ENCODE assay signal across 33 cellular contexts in genomic region chr11:105793092-105793491, GRCh38.
DNase-seq lines count a peak whose midpoint lies in the region; ATAC-seq and TF ChIP-seq lines count a peak whose summit lies in the region.
"Had no signal": no experiment of that assay in that cellular context is flagged by ENCODE, and none has a peak within 500 bp of the region (broad histone marks: within the 10 kb centered on the region; RNA-seq: fewer than 3 reads in every experiment).

No MANE protein-coding gene starts in this region.

- H3K27me3 ChIP-seq in SK-N-SH (ENCODE audit: insufficient read depth) (no peaks in the 10 kb centered on the region), HCT116 (ENCODE audit: insufficient read depth, low read length) (no peaks in the 10 kb centered on the region)
- H3K27me3 ChIP-seq: BE2C; BLaER1; BLaER1 treated with 17β-estradiol and CSF1 and Interleukin-3, amounts not matched to agents 10 nM and 100 nM had no signal

- CTCF ChIA-PET in SK-N-SH (lab: Yijun Ruan, JAX) (no interaction called here), HCT116 (lab: Charles Lee) (no interaction called here)

- H3K9ac ChIP-seq in SK-N-SH: no peak overlapping the region
- H3K9ac ChIP-seq in HCT116 (ENCODE audit: low read length): no peak overlapping the region
- H3K9ac ChIP-seq: BLaER1; BLaER1 treated with 17β-estradiol and CSF1 and Interleukin-3, amounts not matched to agents 10 nM and 100 nM had no signal

- no peak overlapping the region for H3K27ac Mint-ChIP-seq in stimulated activated naive B cell treated with anti-CD40 and anti-IgM and Interleukin-4, amounts not matched to agents 10 μg/mL and 1 μg/mL and 100 μg/mL, for 72 hours
- H3K27ac Mint-ChIP-seq: B cell; CD14-positive monocyte; CD4-positive, alpha-beta memory T cell; CD4-positive, alpha-beta T cell; CD8-positive, alpha-beta memory T cell; CD8-positive, alpha-beta T cell had no signal

- H3K36me3 ChIP-seq in SK-N-SH (replicated peaks in 1 of 2; ENCODE audit: control insufficient read depth in 1 of 2, insufficient read depth in 2 of 2, low read length in 1 of 2): no peaks in the 10 kb centered on the region
- no peaks in the 10 kb centered on the region for H3K36me3 ChIP-seq in HCT116 (ENCODE audit: control insufficient read depth in 1 of 2, insufficient read depth in 2 of 2, low read length in 2 of 2)
- H3K36me3 ChIP-seq: BE2C; BLaER1; BLaER1 treated with 17β-estradiol and CSF1 and Interleukin-3, amounts not matched to agents 10 nM and 100 nM had no signal

- TF ChIP-seq RAD21 in SK-N-SH (IDR thresholded peaks at IDR 0.05; ENCODE audit: low read length) (no peak), HCT116 (IDR thresholded peaks at IDR 0.05; ENCODE audit: low read depth) (no peak), Ishikawa (IDR thresholded peaks at IDR 0.05; ENCODE audit: low read depth) (no peak)

- DNase-seq in SK-N-SH (no peak), HCT116 (ENCODE audit: low read depth, low spot score) (no peak)
- DNase-seq in stimulated activated naive B cell treated with anti-CD40 and anti-IgM and Interleukin-4, amounts not matched to agents 10 μg/mL and 1 μg/mL and 100 μg/mL, for 72 hours: no peak
- DNase-seq: 8988T; ACHN; AML-193; BE2C; C1 segment of cervical spinal cord; Caco-2; Calu3; CD4-positive, alpha-beta memory T cell; CD4-positive, alpha-beta T cell; CD4-positive, CD25-positive, alpha-beta regulatory T cell; CD8-positive, alpha-beta memory T cell; CD8-positive, alpha-beta T cell; COR-L47; DMS 273 treated with DMSO at 0.1 percent for 48 hours; DMS153; DMS53; DMS79; DMS79 treated with DMSO at 0.1 percent for 48 hours; DND-41; EL had no signal

- H3K9me3 ChIP-seq in SK-N-SH (no peaks in the 10 kb centered on the region), HCT116 (ENCODE audit: control insufficient read depth in 1 of 2, insufficient read depth in 1 of 2, low read depth in 1 of 2, low read length in 2 of 2) (no peaks in the 10 kb centered on the region)
- H3K9me3 ChIP-seq: A549; BE2C; BLaER1; BLaER1 treated with 17β-estradiol and CSF1 and Interleukin-3, amounts not matched to agents 10 nM and 100 nM; Caco-2 had no signal

- H3K79me2 ChIP-seq in SK-N-SH (ENCODE audit: insufficient read depth) (no peaks in the 10 kb centered on the region), HCT116 (ENCODE audit: insufficient read depth, low read length) (no peaks in the 10 kb centered on the region)

- H3K9me2 ChIP-seq in SK-N-SH (no peaks in the 10 kb centered on the region), HCT116 (ENCODE audit: insufficient read depth) (no peaks in the 10 kb centered on the region)

- no peaks in the 10 kb centered on the region for H3K4me1 ChIP-seq in SK-N-SH (ENCODE audit: control insufficient read depth in 1 of 2, insufficient read depth in 2 of 2, low read depth in 1 of 2, low read length in 1 of 2)
- no peaks in the 10 kb centered on the region for H3K4me1 ChIP-seq in HCT116 (ENCODE audit: control insufficient read depth in 1 of 2, insufficient read depth in 2 of 2, low read length in 2 of 2)
- H3K4me1 ChIP-seq: A549; BE2C; BLaER1; BLaER1 treated with 17β-estradiol and CSF1 and Interleukin-3, amounts not matched to agents 10 nM and 100 nM; Caco-2 had no signal

- WGBS in SK-N-SH (ENCODE audit: low lambda C conversion rate): 18% methylated on average over 2 of the region's 2 CpGs

- TF ChIP-seq EP300 in SK-N-SH (IDR thresholded peaks at IDR 0.05; ENCODE audit: borderline replicate concordance in 1 of 2, low read depth in 1 of 2, low read length in 1 of 2) (no peak), Ishikawa (IDR thresholded peaks at IDR 0.05; ENCODE audit: borderline replicate concordance) (no peak)

- H4K20me1 ChIP-seq in SK-N-SH (ENCODE audit: insufficient read depth) (no peaks in the 10 kb centered on the region), HCT116 (ENCODE audit: insufficient read depth) (no peaks in the 10 kb centered on the region)
- H4K20me1 ChIP-seq: BLaER1; BLaER1 treated with 17β-estradiol and CSF1 and Interleukin-3, amounts not matched to agents 10 nM and 100 nM had no signal

- TF ChIP-seq CTCF in SK-N-SH (IDR thresholded peaks at IDR 0.05) (no peak), HCT116 (IDR thresholded peaks at IDR 0.05 in 2 of 3, conservative IDR thresholded peaks at IDR 0.05 in 1 of 3; ENCODE audit: borderline replicate concordance in 1 of 3, insufficient read depth in 1 of 3, low read depth in 2 of 3, low read length in 2 of 3) (no peak)

- no peaks in the 10 kb centered on the region for H3K9me3 Mint-ChIP-seq in stimulated activated naive B cell treated with anti-CD40 and anti-IgM and Interleukin-4, amounts not matched to agents 10 μg/mL and 1 μg/mL and 100 μg/mL, for 72 hours
- H3K9me3 Mint-ChIP-seq: CD4-positive, alpha-beta memory T cell; CD4-positive, alpha-beta T cell; CD4-positive, CD25-positive, alpha-beta regulatory T cell; CD8-positive, alpha-beta memory T cell; CD8-positive, alpha-beta T cell had no signal

- no peaks in the 10 kb centered on the region for H3K4me1 Mint-ChIP-seq in stimulated activated naive B cell treated with anti-CD40 and anti-IgM and Interleukin-4, amounts not matched to agents 10 μg/mL and 1 μg/mL and 100 μg/mL, for 72 hours
- H3K4me1 Mint-ChIP-seq: B cell; CD14-positive monocyte; CD4-positive, alpha-beta memory T cell; CD4-positive, CD25-positive, alpha-beta regulatory T cell; CD8-positive, alpha-beta memory T cell had no signal

- no peak for ATAC-seq in SK-N-SH treated with all-trans-retinoic acid at 6 μM for 48 hours
- ATAC-seq in HCT116: no peak
- ATAC-seq in stimulated activated naive B cell treated with anti-CD40 and anti-IgM and Interleukin-4, amounts not matched to agents 10 μg/mL and 1 μg/mL and 100 μg/mL, for 72 hours (replicated peaks): no peak
- ATAC-seq in HG02571 (IDR thresholded peaks at IDR 0.05; ENCODE audit: unreplicated experiment): no peak
- ATAC-seq: A549; CD8-positive, alpha-beta T cell had no signal

- no peaks in the 10 kb centered on the region for H3K36me3 Mint-ChIP-seq in stimulated activated naive B cell treated with anti-CD40 and anti-IgM and Interleukin-4, amounts not matched to agents 10 μg/mL and 1 μg/mL and 100 μg/mL, for 72 hours
- H3K36me3 Mint-ChIP-seq: CD14-positive monocyte; CD4-positive, alpha-beta memory T cell; CD4-positive, CD25-positive, alpha-beta regulatory T cell; CD8-positive, alpha-beta memory T cell; CD8-positive, alpha-beta T cell had no signal

- no peak overlapping the region for H3K4me3 Mint-ChIP-seq in stimulated activated naive B cell treated with anti-CD40 and anti-IgM and Interleukin-4, amounts not matched to agents 10 μg/mL and 1 μg/mL and 100 μg/mL, for 72 hours
- H3K4me3 Mint-ChIP-seq: B cell; CD14-positive monocyte; CD4-positive, alpha-beta memory T cell; CD4-positive, alpha-beta T cell; CD4-positive, CD25-positive, alpha-beta regulatory T cell; CD8-positive, alpha-beta memory T cell; CD8-positive, alpha-beta T cell had no signal

- no peaks in the 10 kb centered on the region for H3F3A ChIP-seq in SK-N-SH (replicated peaks; ENCODE audit: insufficient read depth)

- H2AFZ ChIP-seq in SK-N-SH (ENCODE audit: low read depth) (no peak overlapping the region), HCT116 (ENCODE audit: low read depth, low read length, poor library complexity, severe bottlenecking) (no peak overlapping the region)

- no peaks in the 10 kb centered on the region for H3K27me3 Mint-ChIP-seq in stimulated activated naive B cell treated with anti-CD40 and anti-IgM and Interleukin-4, amounts not matched to agents 10 μg/mL and 1 μg/mL and 100 μg/mL, for 72 hours
- H3K27me3 Mint-ChIP-seq: B cell; CD4-positive, alpha-beta T cell; CD4-positive, CD25-positive, alpha-beta regulatory T cell; CD8-positive, alpha-beta memory T cell had no signal

- intact Hi-C loops in HCT116 (cut with micrococcal nuclease): no loop called here

- TF ChIP-seq POLR2A in HCT116 (IDR thresholded peaks at IDR 0.05; ENCODE audit: borderline replicate concordance, extremely low read depth, insufficient read depth, insufficient read length): no peak

- BruUV-seq in HCT116 (replicated peaks; lab: Mats Ljungman, UMichigan): no TSS peak

- H3K27ac ChIP-seq in SK-N-SH (ENCODE audit: low read depth in 2 of 2, low read length in 1 of 2) (no peak overlapping the region), HCT116 (ENCODE audit: low read depth, low read length) (no peak overlapping the region)
- H3K27ac ChIP-seq: 22Rv1; A549; BLaER1; BLaER1 treated with 17β-estradiol and CSF1 and Interleukin-3, amounts not matched to agents 10 nM and 100 nM; C4-2B had no signal

- POLR2A ChIA-PET in SK-N-SH (lab: Yijun Ruan, JAX) (no interaction called here), HCT116 (lab: Charles Lee) (no interaction called here)

- RAD21 ChIA-PET in HCT116 (lab: Charles Lee; ENCODE audit: low non-redundant PET in 1 of 2, low total read pairs in 2 of 2, uncharacterized antibody in 2 of 2, unreplicated experiment in 2 of 2): no interaction called here

- H3K4me2 ChIP-seq in SK-N-SH: no peak overlapping the region
- no peak overlapping the region for H3K4me2 ChIP-seq in HCT116 (ENCODE audit: low read length)
- H3K4me2 ChIP-seq: A549; BLaER1; BLaER1 treated with 17β-estradiol and CSF1 and Interleukin-3, amounts not matched to agents 10 nM and 100 nM had no signal

- no peak overlapping the region for H3K4me3 ChIP-seq in SK-N-SH (ENCODE audit: low read depth in 2 of 2, low read length in 1 of 2)
- H3K4me3 ChIP-seq in HCT116 (replicated peaks in 1 of 2; ENCODE audit: low read depth in 1 of 2, low read length in 2 of 2): no peak overlapping the region
- H3K4me3 ChIP-seq: A549; BLaER1; BLaER1 treated with 17β-estradiol and CSF1 and Interleukin-3, amounts not matched to agents 10 nM and 100 nM had no signal

TF ChIP-seq in SK-N-SH, 30 proteins besides CTCF, POLR2A, EP300 and RAD21 (continues in another document):
- TF ChIP-seq TCF12 (IDR thresholded peaks at IDR 0.05): no peak
- no peak for TF ChIP-seq RCOR1 (IDR thresholded peaks at IDR 0.05; ENCODE audit: low read length)
